Comparison of ENCODE assay signal across 9 cellular contexts in the genomic region with DNA sequence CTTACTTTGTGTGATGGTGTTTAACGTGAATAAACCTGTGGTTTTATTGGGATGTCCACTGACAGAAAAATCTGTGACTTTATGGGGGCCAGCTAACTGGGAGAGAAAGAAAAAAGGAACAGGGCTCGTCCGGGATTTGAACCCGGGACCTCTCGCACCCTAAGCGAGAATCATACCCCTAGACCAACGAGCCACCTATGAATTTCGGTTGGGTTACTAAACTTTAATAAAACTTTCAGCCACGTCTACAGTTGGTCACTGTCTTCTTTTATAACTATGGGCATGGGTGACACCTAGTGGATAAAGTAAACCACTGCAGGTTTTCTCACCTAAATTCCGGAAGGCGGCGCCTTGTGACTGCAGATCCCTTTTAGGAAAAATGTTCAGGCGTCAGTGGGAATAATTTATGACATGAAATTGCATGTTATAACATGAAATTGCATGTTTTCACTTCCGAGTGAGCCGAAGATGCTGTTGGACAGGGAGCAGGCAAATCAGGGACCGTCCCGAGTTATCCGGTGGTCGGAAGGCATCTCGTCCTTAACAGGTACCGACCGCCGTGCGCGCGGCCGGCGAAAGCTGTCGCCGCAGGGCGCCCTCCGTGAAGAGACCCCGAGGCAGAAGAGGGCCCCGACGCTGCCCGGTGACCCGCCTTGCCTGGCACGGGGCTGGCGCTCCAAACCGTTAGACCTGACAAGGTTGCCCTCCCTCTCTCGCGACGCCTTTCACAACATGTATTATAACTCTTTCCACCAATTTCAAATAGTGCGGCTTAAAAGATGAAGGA. TPM values are rescaled to one million over a fixed set of nuclear protein-coding genes. Genes with fewer than 3 reads are reported as not detected.
DNase-seq lines count a peak whose midpoint lies in the region; ATAC-seq and TF ChIP-seq lines count a peak whose summit lies in the region.
"Had no signal": no experiment of that assay in that cellular context is flagged by ENCODE, and none has a peak within 500 bp of the region (broad histone marks: within the 10 kb centered on the region; RNA-seq: fewer than 3 reads in every experiment).

No MANE protein-coding gene starts in this region.

- no peak overlapping the region for H3K4me3 Mint-ChIP-seq in GM23338
- no peak overlapping the region for H3K4me3 Mint-ChIP-seq in T-cell
- H3K4me3 Mint-ChIP-seq: IgD-negative memory B cell had no signal

- intact Hi-C loops in body of pancreas (cut with DNase I): loop anchor here (5.0 to 10.0 kb wide), 2 partner anchors 145 to 287 kb away; a partner anchor contains a TSS

- no peak for TF ChIP-seq POLR2A in body of pancreas (IDR thresholded peaks at IDR 0.05)

- H2AFZ ChIP-seq in GM23338: peak overlapping the region; percentile 14; the same call in 1 of the 2 replicates

- peaks cover 40 to 60% (median 52%) of the 10 kb centered on the region in 10 experiments for H3K4me1 ChIP-seq in BLaER1 treated with 17β-estradiol and CSF1 and Interleukin-3, amounts not matched to agents 10 nM and 100 nM
- H3K4me1 ChIP-seq in GM23338 (ENCODE audit: insufficient read depth): peaks cover 26% of the 10 kb centered on the region
- H3K4me1 ChIP-seq in body of pancreas: peaks cover 13% of the 10 kb centered on the region

- no peaks in the 10 kb centered on the region for H3K9me3 ChIP-seq in BLaER1 treated with 17β-estradiol and CSF1 and Interleukin-3, amounts not matched to agents 10 nM and 100 nM (replicated peaks in 1 of 11)
- no peaks in the 10 kb centered on the region for H3K9me3 ChIP-seq in body of pancreas

- H3K79me2 ChIP-seq in GM23338 (replicated peaks; ENCODE audit: insufficient read depth): no peaks in the 10 kb centered on the region

- POLR2A ChIA-PET in T-cell (lab: Charles Lee): interaction anchor here in 1 of 2 donors (0.9 kb wide), 1 partner anchor 198 kb away, joined by 3 read pairs; no protein-coding TSS in a partner anchor

- peak overlapping the region; percentile 69 to 82 (median 81) for H3K9ac ChIP-seq in BLaER1 treated with 17β-estradiol and CSF1 and Interleukin-3, amounts not matched to agents 10 nM and 100 nM

- DNase-seq in GM23338 (ENCODE audit: low spot score) (peak; percentile 92), NCI-H1694 treated with DMSO at 0.1 percent for 48 hours (lab: John Stamatoyannopoulos, UW) (peak; percentile 97), T-cell (peak in 28 of 34 experiments; percentile 22 to 69 (median 46)), body of pancreas (peak; percentile 76 to 88 (median 80)), renal cortical epithelial cell (ENCODE audit: low read depth) (peak; percentile 84)

- H3K9me2 ChIP-seq in GM23338 (ENCODE audit: insufficient read depth): peaks cover 6% of the 10 kb centered on the region; the same call in 1 of the 2 replicates

- H3K36me3 ChIP-seq in BLaER1 treated with 17β-estradiol and CSF1 and Interleukin-3, amounts not matched to agents 10 nM and 100 nM: no peaks in the 10 kb centered on the region
- H3K36me3 ChIP-seq in GM23338 (ENCODE audit: insufficient read depth) (no peaks in the 10 kb centered on the region), body of pancreas (replicated peaks in 1 of 2; ENCODE audit: insufficient read depth in 1 of 2, low read depth in 2 of 2) (no peaks in the 10 kb centered on the region)

- H3K27ac Mint-ChIP-seq in GM23338 (no peak overlapping the region), T-cell (no peak overlapping the region)
- H3K27ac Mint-ChIP-seq: IgD-negative memory B cell had no signal

- H3F3A ChIP-seq in GM23338 (replicated peaks; ENCODE audit: low read depth): no peaks in the 10 kb centered on the region; the same call in 1 of the 2 replicates

- H3K4me2 ChIP-seq in BLaER1 treated with 17β-estradiol and CSF1 and Interleukin-3, amounts not matched to agents 10 nM and 100 nM: peak overlapping the region; percentile 62 to 92 (median 82)
- peak overlapping the region; percentile 79 for H3K4me2 ChIP-seq in GM23338

- H3K36me3 Mint-ChIP-seq in GM23338 (ENCODE audit: low read depth): no peaks in the 10 kb centered on the region
- no peaks in the 10 kb centered on the region for H3K36me3 Mint-ChIP-seq in T-cell
- H3K36me3 Mint-ChIP-seq: IgD-negative memory B cell had no signal

- TF ChIP-seq CTCF in GM23338 (conservative IDR thresholded peaks at IDR 0.05; ENCODE audit: low read depth in 2 of 2) (peak; percentile 81 to 99), body of pancreas (IDR thresholded peaks at IDR 0.05) (peak; percentile 86 to 100 (median 99))

- peaks cover 0 to 6% (median 0%) of the 10 kb centered on the region in 11 experiments; a peak in 2 of 22 replicates for H4K20me1 ChIP-seq in BLaER1 treated with 17β-estradiol and CSF1 and Interleukin-3, amounts not matched to agents 10 nM and 100 nM
- no peaks in the 10 kb centered on the region for H4K20me1 ChIP-seq in GM23338 (replicated peaks; ENCODE audit: insufficient read depth)

- peak overlapping the region; percentile 74 to 98 (median 92) for H3K4me3 ChIP-seq in BLaER1 treated with 17β-estradiol and CSF1 and Interleukin-3, amounts not matched to agents 10 nM and 100 nM
- peak overlapping the region; percentile 77 for H3K4me3 ChIP-seq in GM23338
- peak overlapping the region; percentile 78 to 97 for H3K4me3 ChIP-seq in body of pancreas
- peak overlapping the region; percentile 97 for H3K4me3 ChIP-seq in iPS-11a (ENCODE audit: low read depth, low read length)

- H3K27me3 Mint-ChIP-seq in GM23338 (ENCODE audit: insufficient read depth, low read depth, poor library complexity): no peaks in the 10 kb centered on the region
- no peaks in the 10 kb centered on the region for H3K27me3 Mint-ChIP-seq in T-cell
- H3K27me3 Mint-ChIP-seq: IgD-negative memory B cell had no signal

- CTCF ChIA-PET in T-cell (lab: Charles Lee): interaction anchor here (0.6 to 5.1 kb wide), 26 partner anchors 10 to 304 kb away, joined by 3 to 69 read pairs (median 4); a partner anchor contains a TSS

- H3K4me1 Mint-ChIP-seq in GM23338: peaks cover 11% of the 10 kb centered on the region
- peaks cover 0 to 1% (median under 1%) of the 10 kb centered on the region in 3 donors for H3K4me1 Mint-ChIP-seq in T-cell

- WGBS in body of pancreas, 2 donors: 0% methylated on average over 35 to 44 of the region's 44 CpGs

- ATAC-seq in GM23338: peak; percentile 12
- ATAC-seq in T-cell (replicated peaks in 1 of 4): peak; percentile 11 to 32 (median 21)
- peak; percentile 71 for ATAC-seq in body of pancreas
- ATAC-seq in GM18873 (IDR thresholded peaks at IDR 0.05; ENCODE audit: low FRiP score, unreplicated experiment): no peak

- peak overlapping the region in 10 of 11 experiments; percentile 28 to 65 (median 56); a peak in 16 of 22 replicates for H3K27ac ChIP-seq in BLaER1 treated with 17β-estradiol and CSF1 and Interleukin-3, amounts not matched to agents 10 nM and 100 nM
- H3K27ac ChIP-seq in GM23338 (ENCODE audit: low read depth) (no peak overlapping the region), body of pancreas (peak overlapping the region in 3 of 4 donors; percentile 36 to 79 (median 63))

- H3K27me3 ChIP-seq in BLaER1 treated with 17β-estradiol and CSF1 and Interleukin-3, amounts not matched to agents 10 nM and 100 nM: peaks cover 0 to 13% (median 0%) of the 10 kb centered on the region in 11 experiments; a peak in 3 of 22 replicates
- H3K27me3 ChIP-seq in GM23338 (ENCODE audit: insufficient read depth) (peaks cover 11% of the 10 kb centered on the region; the same call in 1 of the 2 replicates), body of pancreas (no peaks in the 10 kb centered on the region)

- H3K9me3 Mint-ChIP-seq in GM23338 (no peaks in the 10 kb centered on the region), T-cell (no peaks in the 10 kb centered on the region)
- H3K9me3 Mint-ChIP-seq: IgD-negative memory B cell had no signal

TF ChIP-seq in GM23338, 12 proteins besides CTCF, POLR2A, EP300 and RAD21:
- TF ChIP-seq CREB1 (CRISPR knock-in tag; IDR thresholded peaks at IDR 0.05; ENCODE audit: low read depth) (peak; percentile 61; the same call in 1 of the 2 replicates), EZH2 (IDR thresholded peaks at IDR 0.05; ENCODE audit: low read depth, unreplicated experiment) (no peak), JUNB (IDR thresholded peaks at IDR 0.05; ENCODE audit: unreplicated experiment) (no peak), ZNF114 (CRISPR knock-in tag; IDR thresholded peaks at IDR 0.05) (no peak)

RNA-seq across cellular contexts. Expression of a gene that starts 18.2 kb away (rescaled TPM):
- total RNA-seq in GM23338 (2014; rRNA removed; shearing (Covaris generic)): not detected in 2 replicates
- polyA plus RNA-seq in GM23338 (2016; fragmentation: Nextera tagmentation; extraction: Ambion mirVana): not detected in 2 replicates
- total RNA-seq in T-cell (not detected), body of pancreas (not detected), renal cortical epithelial cell (not detected in 2 replicates)
- polyA plus RNA-seq: IgD-negative memory B cell had no signal

RNA-seq across cellular contexts. Expression of a gene that starts 21.6 kb away (rescaled TPM):
- not detected in 2 replicates for total RNA-seq in GM23338 (2014; rRNA removed; shearing (Covaris generic))
- not detected in 2 replicates for polyA plus RNA-seq in GM23338 (2016; fragmentation: Nextera tagmentation; extraction: Ambion mirVana)
- total RNA-seq in T-cell: not detected
- not detected for total RNA-seq in body of pancreas
- total RNA-seq in renal cortical epithelial cell: not detected in 2 replicates
- polyA plus RNA-seq: IgD-negative memory B cell had no signal

RNA-seq across cellular contexts. Expression of a gene that starts 32.1 kb away (rescaled TPM):
- not detected in 2 replicates for total RNA-seq in GM23338 (2014; rRNA removed; shearing (Covaris generic))
- polyA plus RNA-seq in GM23338 (2016; fragmentation: Nextera tagmentation; extraction: Ambion mirVana): not detected in 2 replicates
- total RNA-seq in T-cell: not detected
- not detected for total RNA-seq in body of pancreas
- not detected in 2 replicates for total RNA-seq in renal cortical epithelial cell
- polyA plus RNA-seq: IgD-negative memory B cell had no signal

RNA-seq across cellular contexts. Expression of a gene that starts 48.6 kb away (rescaled TPM):
- 0.24 and 0.74 TPM in 2 replicates for total RNA-seq in GM23338 (2014; rRNA removed; shearing (Covaris generic))
- not detected in 2 replicates for polyA plus RNA-seq in GM23338 (2016; fragmentation: Nextera tagmentation; extraction: Ambion mirVana)
- total RNA-seq in T-cell (not detected), body of pancreas (not detected), renal cortical epithelial cell (not detected in 2 replicates)
- polyA plus RNA-seq: IgD-negative memory B cell had no signal

Comparison
In these comparisons a context has a peak if more than half of its experiments do, and no peak if none do; other contexts are left out.
1. DNase-seq: peak in every context shown above with its lines; median percentile 97 in NCI-H1694 treated with DMSO at 0.1 percent for 48 hours; 92 in GM23338; 84 in renal cortical epithelial cell; 80 in body of pancreas; 46 in T-cell.